Comparison of ENCODE assay signal across 14 cellular contexts in the genomic region with DNA sequence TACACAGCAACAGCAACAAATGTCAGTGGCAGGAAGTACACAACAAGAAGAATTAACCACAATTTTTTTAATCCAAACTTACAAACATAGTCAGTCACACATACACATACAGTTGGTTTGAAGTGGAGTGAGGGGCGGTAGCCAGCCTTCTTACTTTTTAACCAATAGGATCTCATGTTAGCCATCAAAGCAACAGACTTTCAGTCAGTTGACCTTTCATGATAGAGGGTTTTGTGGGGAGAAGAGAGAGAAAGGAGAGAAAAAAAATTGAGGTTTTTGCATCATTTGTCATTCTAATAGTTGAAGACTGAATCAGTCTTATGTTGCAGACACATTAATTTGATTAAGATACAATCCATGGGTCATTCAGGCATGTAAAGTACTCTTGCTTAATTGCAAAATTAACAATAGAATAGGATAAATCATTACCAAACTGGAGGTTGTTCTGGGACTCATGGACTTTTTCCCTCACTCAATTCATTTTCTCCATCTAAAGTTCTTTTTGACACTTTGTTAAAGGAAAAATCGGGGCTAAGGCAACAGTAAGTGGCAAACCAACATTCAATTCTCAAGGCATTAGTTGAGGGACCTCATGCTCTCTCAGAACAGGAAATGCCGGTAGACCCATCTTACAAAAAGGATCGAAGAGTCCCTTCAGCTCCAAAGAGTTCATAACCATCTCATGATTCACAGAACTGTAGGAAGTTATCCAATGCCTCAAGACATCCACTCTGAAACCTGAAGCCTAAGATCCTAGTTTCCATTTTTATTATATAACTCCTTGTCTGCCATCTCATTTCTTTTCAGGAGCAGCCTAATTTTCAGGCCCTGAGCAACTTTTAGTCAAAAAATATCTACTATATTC.
DNase-seq lines count a peak whose midpoint lies in the region; ATAC-seq, FAIRE-seq and TF ChIP-seq lines count a peak whose summit lies in the region.
"Had no signal": no experiment of that assay in that cellular context is flagged by ENCODE, and none has a peak within 500 bp of the region (broad histone marks: within the 10 kb centered on the region; RNA-seq: fewer than 3 reads in every experiment).

No MANE protein-coding gene starts in this region.

- peak overlapping the region; percentile 45 for H3K4me2 ChIP-seq in SK-N-SH

- H2AFZ ChIP-seq in SK-N-SH (ENCODE audit: low read depth) = peak overlapping the region; percentile 31; the same call in 1 of the 2 replicates
- H2AFZ ChIP-seq: parathyroid adenoma had no signal

- POLR2A ChIA-PET in SK-N-SH (lab: Yijun Ruan, JAX) = no interaction called here

- H3K4me3 ChIP-seq in SK-N-SH (ENCODE audit: low read depth in 2 of 2, low read length in 1 of 2) = no peak overlapping the region
- no peak overlapping the region for H3K4me3 ChIP-seq in cardiac fibroblast (replicated peaks in 1 of 2; ENCODE audit: low read depth in 2 of 2, low read length in 2 of 2)
- no peak overlapping the region for H3K4me3 ChIP-seq in small intestine (ENCODE audit: low read depth in 1 of 2, low read length in 2 of 2)
- no peak overlapping the region for H3K4me3 ChIP-seq in effector memory CD4-positive, alpha-beta T cell (ENCODE audit: insufficient read depth, low read depth, low read length, poor library complexity, severe bottlenecking)
- H3K4me3 ChIP-seq: cardiac muscle cell, gastroesophageal sphincter, thoracic aorta had no signal

- H3K27ac ChIP-seq in SK-N-SH (ENCODE audit: low read depth in 2 of 2, low read length in 1 of 2) (peak overlapping the region in 1 of 2 experiments; percentile 77; a peak in 2 of 4 replicates), small intestine (ENCODE audit: low read depth in 1 of 2, low read length in 1 of 2) (no peak overlapping the region)
- no peak overlapping the region for H3K27ac ChIP-seq in effector memory CD4-positive, alpha-beta T cell (ENCODE audit: insufficient read depth, low read length, poor library complexity, severe bottlenecking)
- H3K27ac ChIP-seq: cardiac muscle cell, gastroesophageal sphincter, parathyroid adenoma, thoracic aorta had no signal

- no peaks in the 10 kb centered on the region for H3K9me2 ChIP-seq in SK-N-SH

- H3K27me3 Mint-ChIP-seq in activated CD8-positive, alpha-beta memory T cell treated with anti-CD3 and anti-CD28 coated beads, Interleukin-2, amount 10 ng/mL, durations not matched to agents 7 days and 5 days = no peaks in the 10 kb centered on the region

- TF ChIP-seq CTCF in SK-N-SH (IDR thresholded peaks at IDR 0.05) (no peak), cardiac fibroblast (IDR thresholded peaks at IDR 0.05; ENCODE audit: low read depth, low read length) (no peak)

- H3K27me3 ChIP-seq in SK-N-SH (ENCODE audit: insufficient read depth) (no peaks in the 10 kb centered on the region), small intestine (ENCODE audit: control insufficient read depth in 2 of 2, insufficient read depth in 2 of 2, low read length in 2 of 2) (no peaks in the 10 kb centered on the region)
- H3K27me3 ChIP-seq in effector memory CD4-positive, alpha-beta T cell (replicated peaks; ENCODE audit: control insufficient read depth, insufficient read depth, low read length, poor library complexity, severe bottlenecking) = no peaks in the 10 kb centered on the region
- H3K27me3 ChIP-seq: gastroesophageal sphincter had no signal

- peaks cover 0 to 28% of the 10 kb centered on the region in 2 experiments; a peak in 2 of 4 replicates for H3K4me1 ChIP-seq in SK-N-SH (ENCODE audit: control insufficient read depth in 1 of 2, insufficient read depth in 2 of 2, low read depth in 1 of 2, low read length in 1 of 2)
- H3K4me1 ChIP-seq in small intestine (ENCODE audit: control insufficient read depth in 2 of 2, insufficient read depth in 1 of 2, low read depth in 1 of 2, low read length in 1 of 2) = peaks cover 5 to 8% of the 10 kb centered on the region in 2 donors
- H3K4me1 ChIP-seq in effector memory CD4-positive, alpha-beta T cell (ENCODE audit: control insufficient read depth, insufficient read depth, low read length, poor library complexity, severe bottlenecking) = peaks cover 27% of the 10 kb centered on the region
- H3K4me1 ChIP-seq: gastroesophageal sphincter, parathyroid adenoma had no signal

- CTCF ChIA-PET in activated CD8-positive, alpha-beta memory T cell treated with anti-CD3 and anti-CD28 coated beads, Interleukin-2, amount 10 ng/mL, durations not matched to agents 7 days and 5 days (lab: Charles Lee) = interaction anchor here (1.3 to 7.2 kb wide), 4 partner anchors 8 to 961 kb away, joined by 3 to 35 read pairs (median 4); no protein-coding TSS in a partner anchor
- CTCF ChIA-PET in SK-N-SH (lab: Yijun Ruan, JAX) = no interaction called here

- H3K9me3 ChIP-seq in SK-N-SH (no peaks in the 10 kb centered on the region), small intestine (ENCODE audit: control insufficient read depth, low read depth) (no peaks in the 10 kb centered on the region)
- H3K9me3 ChIP-seq in effector memory CD4-positive, alpha-beta T cell (ENCODE audit: control insufficient read depth, low read length) = no peaks in the 10 kb centered on the region
- H3K9me3 ChIP-seq: gastroesophageal sphincter, thoracic aorta had no signal

- TF ChIP-seq EP300 in SK-N-SH (IDR thresholded peaks at IDR 0.05; ENCODE audit: borderline replicate concordance in 1 of 2, low read depth in 1 of 2, low read length in 1 of 2) = no peak

- H3K4me1 Mint-ChIP-seq in activated CD8-positive, alpha-beta memory T cell treated with anti-CD3 and anti-CD28 coated beads, Interleukin-2, amount 10 ng/mL, durations not matched to agents 7 days and 5 days = peaks cover 58% of the 10 kb centered on the region

- no peaks in the 10 kb centered on the region for H4K20me1 ChIP-seq in SK-N-SH (ENCODE audit: insufficient read depth)

- H3K36me3 Mint-ChIP-seq in activated CD8-positive, alpha-beta memory T cell treated with anti-CD3 and anti-CD28 coated beads, Interleukin-2, amount 10 ng/mL, durations not matched to agents 7 days and 5 days = peaks cover 24% of the 10 kb centered on the region

- no peak for FAIRE-seq in small intestine (lab: Jason Lieb, UNC)

- no peak for TF ChIP-seq RAD21 in SK-N-SH (IDR thresholded peaks at IDR 0.05; ENCODE audit: low read length)

- ATAC-seq in activated CD8-positive, alpha-beta memory T cell treated with anti-CD3 and anti-CD28 coated beads, Interleukin-2, amount 10 ng/mL, durations not matched to agents 7 days and 5 days = peak; percentile 85
- no peak for ATAC-seq in GM18909 (IDR thresholded peaks at IDR 0.05; ENCODE audit: poor library complexity, unreplicated experiment)
- ATAC-seq: gastroesophageal sphincter had no signal

- H3K4me3 Mint-ChIP-seq in activated CD8-positive, alpha-beta memory T cell treated with anti-CD3 and anti-CD28 coated beads, Interleukin-2, amount 10 ng/mL, durations not matched to agents 7 days and 5 days = peak overlapping the region; percentile 10

- H3K79me2 ChIP-seq in SK-N-SH (ENCODE audit: insufficient read depth) = no peaks in the 10 kb centered on the region
- H3K79me2 ChIP-seq: parathyroid adenoma had no signal

- H3K9ac ChIP-seq in SK-N-SH = 0 out of 2 replicates have a peak overlapping the region, but pooled peaks have one; percentile 8
- H3K9ac ChIP-seq: parathyroid adenoma had no signal

- H3K27ac Mint-ChIP-seq in activated CD8-positive, alpha-beta memory T cell treated with anti-CD3 and anti-CD28 coated beads, Interleukin-2, amount 10 ng/mL, durations not matched to agents 7 days and 5 days = peak overlapping the region; percentile 82

- H3F3A ChIP-seq in SK-N-SH (replicated peaks; ENCODE audit: insufficient read depth) = peaks cover 27% of the 10 kb centered on the region

- DNase-seq in activated CD8-positive, alpha-beta memory T cell treated with anti-CD3 and anti-CD28 coated beads, Interleukin-2, amount 10 ng/mL, durations not matched to agents 7 days and 5 days = peak; percentile 65
- DNase-seq in activated CD8-positive, alpha-beta memory T cell treated with anti-CD3 and anti-CD28 coated beads for 24 hours = no peak
- DNase-seq in SK-N-SH = no peak
- DNase-seq in cardiac fibroblast (ENCODE audit: low read depth in 2 of 2) = peak; percentile 17 to 61
- peak; percentile 43 for DNase-seq in small intestine
- no peak for DNase-seq in 8988T
- DNase-seq in effector memory CD4-positive, alpha-beta T cell = no peak
- DNase-seq: AML-193, NCI-H1930 had no signal

- H3K9me3 Mint-ChIP-seq in activated CD8-positive, alpha-beta memory T cell treated with anti-CD3 and anti-CD28 coated beads, Interleukin-2, amount 10 ng/mL, durations not matched to agents 7 days and 5 days (ENCODE audit: low read depth) = peaks cover 4% of the 10 kb centered on the region

- H3K36me3 ChIP-seq in SK-N-SH (replicated peaks in 1 of 2; ENCODE audit: control insufficient read depth in 1 of 2, insufficient read depth in 2 of 2, low read length in 1 of 2) (no peaks in the 10 kb centered on the region), small intestine (ENCODE audit: control insufficient read depth in 2 of 2, insufficient read depth in 2 of 2, low read length in 2 of 2) (no peaks in the 10 kb centered on the region)
- no peaks in the 10 kb centered on the region for H3K36me3 ChIP-seq in effector memory CD4-positive, alpha-beta T cell (ENCODE audit: control insufficient read depth, insufficient read depth, low read length)
- H3K36me3 ChIP-seq: cardiac muscle cell, gastroesophageal sphincter, thoracic aorta had no signal

- WGBS in SK-N-SH (ENCODE audit: low lambda C conversion rate) = 40% methylated on average over 4 of the region's 4 CpGs
- 78 to 92% (median 82%) methylated on average over 4 of the region's 4 CpGs for WGBS in small intestine, 3 donors

TF ChIP-seq in SK-N-SH, 30 proteins besides CTCF, POLR2A, EP300 and RAD21 (continues in another document):
- TF ChIP-seq SIN3A (IDR thresholded peaks at IDR 0.05; ENCODE audit: borderline replicate concordance, low read depth, low read length) = no peak
- TF ChIP-seq, protein P1, sequence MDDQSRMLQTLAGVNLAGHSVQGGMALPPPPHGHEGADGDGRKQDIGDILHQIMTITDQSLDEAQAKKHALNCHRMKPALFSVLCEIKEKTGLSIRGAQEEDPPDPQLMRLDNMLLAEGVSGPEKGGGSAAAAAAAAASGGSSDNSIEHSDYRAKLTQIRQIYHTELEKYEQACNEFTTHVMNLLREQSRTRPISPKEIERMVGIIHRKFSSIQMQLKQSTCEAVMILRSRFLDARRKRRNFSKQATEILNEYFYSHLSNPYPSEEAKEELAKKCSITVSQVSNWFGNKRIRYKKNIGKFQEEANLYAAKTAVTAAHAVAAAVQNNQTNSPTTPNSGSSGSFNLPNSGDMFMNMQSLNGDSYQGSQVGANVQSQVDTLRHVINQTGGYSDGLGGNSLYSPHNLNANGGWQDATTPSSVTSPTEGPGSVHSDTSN (IDR thresholded peaks at IDR 0.05) = peak; percentile 2; the same call in 1 of the 2 replicates
- TF ChIP-seq POLR2AphosphoS5 (IDR thresholded peaks at IDR 0.05; ENCODE audit: low read depth, low read length) = no peak
- TF ChIP-seq RXRA (IDR thresholded peaks at IDR 0.05; ENCODE audit: borderline replicate concordance, low read depth) = 0 out of 2 replicates have a peak, but pooled peaks have one; percentile 9
- TF ChIP-seq GABPA (IDR thresholded peaks at IDR 0.05; ENCODE audit: low read depth) = no peak
- TF ChIP-seq ELF1 (IDR thresholded peaks at IDR 0.05) = peak; percentile 15; the same call in 1 of the 2 replicates
- TF ChIP-seq FOSL2 (IDR thresholded peaks at IDR 0.05; ENCODE audit: borderline replicate concordance, low read depth) = peak; percentile 53; the same call in 1 of the 2 replicates

Comparison
In these comparisons a context has a peak if more than half of its experiments do, and no peak if none do; other contexts are left out.
1. DNase-seq: peak in activated CD8-positive, alpha-beta memory T cell treated with anti-CD3 and anti-CD28 coated beads, Interleukin-2, amount 10 ng/mL, durations not matched to agents 7 days and 5 days (single experiment), cardiac fibroblast (2 of 2) and small intestine (single experiment); none in activated CD8-positive, alpha-beta memory T cell treated with anti-CD3 and anti-CD28 coated beads for 24 hours (single experiment), SK-N-SH (single experiment), 8988T (single experiment) and effector memory CD4-positive, alpha-beta T cell (0 of 3).